ENCODE assay signal across 17 cellular contexts in the genomic region with DNA sequence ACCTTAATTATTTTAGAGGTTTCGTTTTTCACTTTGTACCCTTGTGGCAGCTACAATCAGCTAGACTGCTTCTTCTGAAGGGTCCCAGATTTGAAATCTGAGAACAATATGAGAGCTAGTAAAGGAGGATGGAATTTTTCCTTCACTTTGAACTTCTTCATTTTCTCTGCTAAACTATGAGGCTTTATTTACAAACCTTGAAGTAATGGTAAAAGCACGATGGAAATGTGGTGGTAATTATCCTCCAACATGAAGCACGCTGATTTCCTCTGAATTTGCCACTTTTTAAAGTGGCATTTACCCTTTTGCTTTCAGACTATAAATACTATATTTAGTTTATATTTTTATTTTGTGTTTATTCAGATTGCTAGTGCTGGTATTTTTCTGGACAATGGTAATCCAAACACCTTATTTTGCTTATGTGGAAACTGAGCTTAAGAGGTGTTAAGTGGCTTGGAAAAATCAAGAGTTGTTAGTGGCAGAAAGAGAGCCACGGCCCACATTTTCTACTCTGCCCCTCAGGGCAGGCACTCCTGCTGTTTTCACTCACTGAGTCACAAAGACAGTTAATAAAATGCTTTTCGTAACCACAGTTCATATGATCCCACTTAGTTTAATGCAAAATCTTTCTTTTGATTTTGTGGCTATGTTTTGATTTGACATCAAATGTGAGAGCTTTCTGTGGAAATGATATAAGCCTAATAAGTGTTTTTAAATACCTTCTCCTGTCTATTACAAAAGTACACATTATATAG. TPM values are rescaled to one million over a fixed set of nuclear protein-coding genes. Genes with fewer than 3 reads are reported as not detected.
A peak's percentile ranks its signal among the peaks of the same experiment; 100 is the strongest.
DNase-seq lines count a peak whose midpoint lies in the region; ATAC-seq and TF ChIP-seq lines count a peak whose summit lies in the region.
"Had no signal": no experiment of that assay in that cellular context is flagged by ENCODE, and none has a peak within 500 bp of the region (broad histone marks: within the 10 kb centered on the region; RNA-seq: fewer than 3 reads in every experiment).

No MANE protein-coding gene starts in this region.

- no peak for TF ChIP-seq POLR2A in suprapubic skin (IDR thresholded peaks at IDR 0.05)

- intact Hi-C loops in left ventricle myocardium inferior (cut with micrococcal nuclease), result no loop called here

- no peaks in the 10 kb centered on the region for H3K9me3 ChIP-seq in left ventricle myocardium inferior (replicated peaks)
- no peaks in the 10 kb centered on the region for H3K9me3 ChIP-seq in suprapubic skin

- peak; percentile 67 for DNase-seq in EL
- DNase-seq in NCI-H146 (lab: John Stamatoyannopoulos, UW), result peak; percentile 27
- DNase-seq in astrocyte of the hippocampus (ENCODE audit: low read depth, low spot score), result peak; percentile 30
- peak; percentile 51 for DNase-seq in myocyte (ENCODE audit: low read depth)
- DNase-seq in left ventricle myocardium inferior, result no peak
- no peak for DNase-seq in DMS 273 treated with DMSO at 0.1 percent for 48 hours (lab: John Stamatoyannopoulos, UW)
- no peak for DNase-seq in suprapubic skin (ENCODE audit: low spot score in 2 of 2)
- DNase-seq: activated CD4-positive, alpha-beta T cell treated with anti-CD3 and anti-CD28 coated beads, Interleukin-2, amount 50 U/mL, for 4 hours; activated effector memory CD4-positive, alpha-beta T cell treated with Interleukin-2 at 50 U/mL for 16 hours; caudate nucleus; CD4-positive, CD25-positive, alpha-beta regulatory T cell; NCI-H187; NK-92 treated with Interleukin-12 subunit alpha and Interleukin-12 subunit beta, amount 100 ng/mL, for 24 hours; T-helper 17 cell had no signal

- H3K4me3 ChIP-seq in left ventricle myocardium inferior (no peak overlapping the region), suprapubic skin (no peak overlapping the region)

- no peak for TF ChIP-seq EP300 in suprapubic skin (IDR thresholded peaks at IDR 0.05)

- H3K36me3 ChIP-seq in left ventricle myocardium inferior, result no peaks in the 10 kb centered on the region
- no peaks in the 10 kb centered on the region for H3K36me3 ChIP-seq in suprapubic skin

- no peak for ATAC-seq in HG02678 (IDR thresholded peaks at IDR 0.05; ENCODE audit: unreplicated experiment)
- ATAC-seq: sciatic nerve, T-helper 17 cell had no signal

- TF ChIP-seq CTCF in left ventricle myocardium inferior (IDR thresholded peaks at IDR 0.05; ENCODE audit: borderline replicate concordance), result no peak
- TF ChIP-seq CTCF in suprapubic skin (IDR thresholded peaks at IDR 0.05), result no peak

- 37% methylated on average over 5 of the region's 5 CpGs for WGBS in suprapubic skin

- H3K27me3 ChIP-seq in left ventricle myocardium inferior (ENCODE audit: low read depth) (peaks cover 23% of the 10 kb centered on the region), suprapubic skin (no peaks in the 10 kb centered on the region)

- peaks cover 4% of the 10 kb centered on the region for H3K4me1 ChIP-seq in left ventricle myocardium inferior
- H3K4me1 ChIP-seq in suprapubic skin, result no peaks in the 10 kb centered on the region

- no peak overlapping the region for H3K27ac ChIP-seq in left ventricle myocardium inferior (replicated peaks)
- no peak overlapping the region for H3K27ac ChIP-seq in suprapubic skin
- H3K27ac ChIP-seq: epithelial cell of prostate had no signal

RNA-seq across cellular contexts. Expression of a gene that starts 2.7 kb away (rescaled TPM):
- total RNA-seq in myocyte (not detected in 2 replicates), left ventricle myocardium inferior (not detected), suprapubic skin (not detected)
- not detected for polyA plus RNA-seq in myocyte (2012)
- total RNA-seq: CD4-positive, CD25-positive, alpha-beta regulatory T cell; sciatic nerve; T-helper 17 cell had no signal
- polyA plus RNA-seq: CD4-positive, CD25-positive, alpha-beta regulatory T cell had no signal

RNA-seq across cellular contexts. Expression of a gene that starts 5.2 kb away (rescaled TPM):
- total RNA-seq in myocyte (17.2 and 20.2 TPM in 2 replicates), left ventricle myocardium inferior (9.9 TPM), suprapubic skin (10 to 100 TPM in 3 of 4 donors, 1 to 10 TPM in 1; 8.7 to 15.0 (median 12.6) TPM)
- 12.8 TPM for polyA plus RNA-seq in myocyte (2012)

RNA-seq across cellular contexts. Expression of a gene that starts 56.3 kb away (rescaled TPM):
- not detected in 2 replicates for total RNA-seq in myocyte
- polyA plus RNA-seq in myocyte (2012), result not detected
- not detected for total RNA-seq in left ventricle myocardium inferior
- not detected for total RNA-seq in suprapubic skin
- total RNA-seq: CD4-positive, CD25-positive, alpha-beta regulatory T cell; T-helper 17 cell had no signal
- polyA plus RNA-seq: CD4-positive, CD25-positive, alpha-beta regulatory T cell had no signal

Comparison
In these comparisons a context has a peak if more than half of its experiments do, and no peak if none do; other contexts are left out.
1. DNase-seq: peak in EL (single experiment), NCI-H146 (single experiment), astrocyte of the hippocampus (single experiment) and myocyte (single experiment); none in left ventricle myocardium inferior (single experiment), DMS 273 treated with DMSO at 0.1 percent for 48 hours (single experiment) and suprapubic skin (0 of 2).